10 cellular contexts compared by ENCODE assay signal in the genomic region with DNA sequence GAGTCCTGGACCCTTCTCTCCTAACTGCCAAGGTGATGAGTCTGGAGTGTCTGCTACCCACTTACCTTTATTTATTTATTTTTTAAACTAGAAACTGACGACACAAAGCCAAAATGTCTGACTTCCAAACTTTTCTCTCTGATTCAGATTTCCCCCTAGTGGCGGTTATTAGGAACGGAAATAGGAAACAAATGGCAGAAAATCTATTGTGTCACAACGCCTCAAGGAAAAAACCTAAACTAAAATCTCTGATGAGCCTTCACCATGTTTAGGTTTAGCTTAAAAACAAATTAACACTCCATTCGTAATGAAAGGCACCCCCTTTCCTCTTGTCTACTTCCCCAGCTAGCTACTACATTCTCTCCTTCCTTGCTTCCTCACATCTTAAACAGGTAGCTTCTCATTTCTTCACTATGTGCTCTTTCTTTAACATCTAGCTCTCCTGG.
DNase-seq lines count a peak whose midpoint lies in the region; ATAC-seq and TF ChIP-seq lines count a peak whose summit lies in the region.
"Had no signal": no experiment of that assay in that cellular context is flagged by ENCODE, and none has a peak within 500 bp of the region (broad histone marks: within the 10 kb centered on the region; RNA-seq: fewer than 3 reads in every experiment).

No MANE protein-coding gene starts in this region.

- dilution Hi-C loops in IMR-90 (cut with HindIII; ENCODE audit: low sequenced_read_pairs, unreplicated experiment), result no loop called here

- peak overlapping the region; percentile 95; the same call in 2 of the 3 replicates for H2BK15ac ChIP-seq in IMR-90 (ENCODE audit: low read depth, low read length)

- peaks cover 4% of the 10 kb centered on the region; the same call in 1 of the 2 replicates for H3K9me1 ChIP-seq in IMR-90 (ENCODE audit: insufficient read depth, low read length)

- peak overlapping the region; percentile 33; the same call in 1 of the 2 replicates for H3K9ac ChIP-seq in IMR-90 (ENCODE audit: low read depth, low read length)

- peak overlapping the region; percentile 97 for H4K5ac ChIP-seq in IMR-90 (ENCODE audit: low read depth, low read length)

- peak overlapping the region; percentile 62; the same call in 1 of the 2 replicates for H3K4ac ChIP-seq in IMR-90 (ENCODE audit: low read depth, low read length)

- no peaks in the 10 kb centered on the region for H4K20me1 ChIP-seq in IMR-90 (ENCODE audit: insufficient read depth, low read length)

- no peak overlapping the region for H4K91ac ChIP-seq in IMR-90 (ENCODE audit: insufficient read depth, low read depth, low read length)

- no peak overlapping the region for H2AFZ ChIP-seq in IMR-90 (replicated peaks; ENCODE audit: low read length, poor library complexity)

- peak; percentile 65 for TF ChIP-seq RAD21 in IMR-90 (IDR thresholded peaks at IDR 0.05; ENCODE audit: low read length)

- peak; percentile 71 for ATAC-seq in IMR-90 (ENCODE audit: low read depth)
- ATAC-seq in SK-N-SH treated with all-trans-retinoic acid at 6 μM for 48 hours, result peak; percentile 77
- ATAC-seq in HG03571 (IDR thresholded peaks at IDR 0.05; ENCODE audit: unreplicated experiment), result no peak

- H3K23ac ChIP-seq in IMR-90 (ENCODE audit: low read depth, low read length), result no peak overlapping the region

- H3K27ac ChIP-seq in IMR-90 (ENCODE audit: insufficient read depth, low read length), result no peak overlapping the region
- H3K27ac ChIP-seq: neutrophil, SJSA1 had no signal

- H3K4me3 ChIP-seq in IMR-90 (ENCODE audit: insufficient read depth, low read depth, low read length), result no peak overlapping the region
- H3K4me3 ChIP-seq in fibroblast of the aortic adventitia (ENCODE audit: low read depth, low read length), result no peak overlapping the region
- H3K4me3 ChIP-seq: SJSA1 had no signal

- peak overlapping the region; percentile 60 for H3K4me2 ChIP-seq in IMR-90 (ENCODE audit: low read depth, low read length)

- intact Hi-C loops in IMR-90 (cut with micrococcal nuclease), result loop anchor here (1.0 to 5.0 kb wide), 3 partner anchors 32 to 728 kb away; partner anchors contain the start of gene MEX3B

- no TSS peak for BruUV-seq in IMR-90 (replicated peaks; lab: Mats Ljungman, UMichigan)

- peak overlapping the region; percentile 63; the same call in 1 of the 2 replicates for H2AK5ac ChIP-seq in IMR-90 (ENCODE audit: low read depth, low read length)

- H3K27ac Mint-ChIP-seq in activated CD4-positive, alpha-beta memory T cell treated with anti-CD3 and anti-CD28 coated beads, Interleukin-2, amount 10 ng/mL, durations not matched to agents 7 days and 5 days, result no peak overlapping the region

- 10% methylated on average over 2 of the region's 5 CpGs; no CpG with 5 or more reads in 1 of the 2 experiments for WGBS in IMR-90 (ENCODE audit: extremely low coverage in 2 of 2, insufficient read length in 1 of 2), 2 experiments

- peak overlapping the region; percentile 47 for H3K14ac ChIP-seq in IMR-90 (replicated peaks; ENCODE audit: low read depth, low read length)

- DNase-seq in DMS114 treated with DMSO at 0.1 percent for 48 hours (lab: John Stamatoyannopoulos, UW; ENCODE audit: unreplicated experiment), result peak; percentile 86
- DNase-seq in IMR-90, result peak; percentile 70
- DNase-seq in fibroblast of the aortic adventitia (ENCODE audit: low read depth), result peak; percentile 77
- DNase-seq in retina, result peak; percentile 63
- DNase-seq in activated CD4-positive, alpha-beta memory T cell treated with anti-CD3 and anti-CD28 coated beads, Interleukin-2, amount 10 ng/mL, durations not matched to agents 7 days and 5 days, result no peak
- DNase-seq in activated effector memory CD4-positive, alpha-beta T cell treated with anti-CD3 and anti-CD28 coated beads, Interleukin-2, amount 50 U/mL, for 16 hours, result no peak

- CTCF ChIA-PET in IMR-90 (lab: Yijun Ruan, JAX), result interaction anchor here (0.7 to 1.8 kb wide), 7 partner anchors 9 to 58 kb away, joined by 3 to 16 read pairs (median 3); no protein-coding TSS in a partner anchor
- CTCF ChIA-PET in activated CD4-positive, alpha-beta memory T cell treated with anti-CD3 and anti-CD28 coated beads, Interleukin-2, amount 10 ng/mL, durations not matched to agents 7 days and 5 days (lab: Charles Lee), result interaction anchor here (0.5 to 2.9 kb wide), 11 partner anchors 9 to 57 kb away, joined by 3 to 9 read pairs (median 4); no protein-coding TSS in a partner anchor

- H2AK9ac ChIP-seq in IMR-90 (replicated peaks; ENCODE audit: low read depth, low read length, poor library complexity), result no peak overlapping the region

- peak overlapping the region; percentile 89; the same call in 1 of the 2 replicates for H3K18ac ChIP-seq in IMR-90 (ENCODE audit: low read depth, low read length)

- peak overlapping the region; percentile 61 for H2BK5ac ChIP-seq in IMR-90 (ENCODE audit: low read depth, low read length, poor library complexity, severe bottlenecking)

- H3K4me1 Mint-ChIP-seq in activated CD4-positive, alpha-beta memory T cell treated with anti-CD3 and anti-CD28 coated beads, Interleukin-2, amount 10 ng/mL, durations not matched to agents 7 days and 5 days, result no peaks in the 10 kb centered on the region

- TF ChIP-seq CTCF in IMR-90 (conservative IDR thresholded peaks at IDR 0.05; ENCODE audit: low read depth, low read length) (peak; percentile 77), fibroblast of the aortic adventitia (IDR thresholded peaks at IDR 0.05; ENCODE audit: insufficient read depth, low read length) (peak; percentile 70)

- no peaks in the 10 kb centered on the region for H3K79me1 ChIP-seq in IMR-90 (ENCODE audit: low read depth in 1 of 2, low read length in 2 of 2)

- no peak for TF ChIP-seq POLR2A in IMR-90 (IDR thresholded peaks at IDR 0.05; ENCODE audit: low read depth, low read length)

- no peaks in the 10 kb centered on the region for H3K27me3 ChIP-seq in IMR-90 (ENCODE audit: control insufficient read depth, insufficient read depth, low read length)
- H3K27me3 ChIP-seq: neutrophil, SJSA1 had no signal

- peak overlapping the region; percentile 59; the same call in 1 of the 2 replicates for H2BK120ac ChIP-seq in IMR-90 (ENCODE audit: low read depth, low read length)

- H2BK20ac ChIP-seq in IMR-90 (ENCODE audit: low read depth, low read length), result no peak overlapping the region; the same call in 1 of the 2 replicates

- H4K8ac ChIP-seq in IMR-90 (ENCODE audit: low read depth in 2 of 2, low read length in 2 of 2), result peak overlapping the region; percentile 17 to 88; a peak in 3 of 4 replicates

- H3K27me3 Mint-ChIP-seq in activated CD4-positive, alpha-beta memory T cell treated with anti-CD3 and anti-CD28 coated beads, Interleukin-2, amount 10 ng/mL, durations not matched to agents 7 days and 5 days, result no peaks in the 10 kb centered on the region

- no peak overlapping the region; the same call in 1 of the 2 replicates for H3K56ac ChIP-seq in IMR-90 (ENCODE audit: extremely low read depth, insufficient read depth, low read length)

- H3K36me3 Mint-ChIP-seq in activated CD4-positive, alpha-beta memory T cell treated with anti-CD3 and anti-CD28 coated beads, Interleukin-2, amount 10 ng/mL, durations not matched to agents 7 days and 5 days (ENCODE audit: low read depth), result peaks cover 11% of the 10 kb centered on the region

- H3K4me1 ChIP-seq in IMR-90 (ENCODE audit: control insufficient read depth, insufficient read depth, low read length), result peaks cover 11% of the 10 kb centered on the region

- no peaks in the 10 kb centered on the region for H3K9me3 ChIP-seq in IMR-90 (ENCODE audit: control insufficient read depth, insufficient read depth, low read length)
- H3K9me3 ChIP-seq: neutrophil, SJSA1 had no signal

- no peak overlapping the region for H3K4me3 Mint-ChIP-seq in activated CD4-positive, alpha-beta memory T cell treated with anti-CD3 and anti-CD28 coated beads, Interleukin-2, amount 10 ng/mL, durations not matched to agents 7 days and 5 days

- peaks cover 2% of the 10 kb centered on the region; the same call in 1 of the 2 replicates for H3K36me3 ChIP-seq in IMR-90 (ENCODE audit: control insufficient read depth, insufficient read depth, low read length)

- in situ Hi-C loops in IMR-90 (cut with MboI; ENCODE audit: low sequenced_read_pairs), result no loop called here

- no peaks in the 10 kb centered on the region for H3K9me3 Mint-ChIP-seq in activated CD4-positive, alpha-beta memory T cell treated with anti-CD3 and anti-CD28 coated beads, Interleukin-2, amount 10 ng/mL, durations not matched to agents 7 days and 5 days

- POLR2A ChIA-PET in IMR-90 (lab: Charles Lee; ENCODE audit: unreplicated experiment), result no interaction called here
- POLR2A ChIA-PET in activated CD4-positive, alpha-beta memory T cell treated with anti-CD3 and anti-CD28 coated beads, Interleukin-2, amount 10 ng/mL, durations not matched to agents 7 days and 5 days (lab: Charles Lee), result no interaction called here

TF ChIP-seq in IMR-90, 13 proteins besides CTCF, POLR2A, EP300 and RAD21:
- peak; percentile 77 for TF ChIP-seq SMC3 (IDR thresholded peaks at IDR 0.05; ENCODE audit: low read depth, low read length)
- no peak for TF ChIP-seq NFE2L2 (IDR thresholded peaks at IDR 0.05; ENCODE audit: low read depth, low read length)

TF ChIP-seq in SK-N-SH treated with all-trans-retinoic acid at 6 μM for 48 hours, 23 proteins besides CTCF, POLR2A, EP300 and RAD21 (continues in another document):
- TF ChIP-seq GLIS3 (CRISPR knock-in tag; IDR thresholded peaks at IDR 0.05) (no peak), TSHZ2 (CRISPR knock-in tag; IDR thresholded peaks at IDR 0.05) (no peak)

Comparison
In these comparisons a context has a peak if more than half of its experiments do, and no peak if none do; other contexts are left out.
1. DNase-seq: peak in DMS114 treated with DMSO at 0.1 percent for 48 hours (single experiment), IMR-90 (single experiment), fibroblast of the aortic adventitia (single experiment) and retina (single experiment); none in activated CD4-positive, alpha-beta memory T cell treated with anti-CD3 and anti-CD28 coated beads, Interleukin-2, amount 10 ng/mL, durations not matched to agents 7 days and 5 days (single experiment) and activated effector memory CD4-positive, alpha-beta T cell treated with anti-CD3 and anti-CD28 coated beads, Interleukin-2, amount 50 U/mL, for 16 hours (single experiment).